In genomic region chr11:27719575-27719925, GRCh38 we compare ENCODE assay signal across 12 cellular contexts. TPM values are rescaled to one million over a fixed set of nuclear protein-coding genes. Genes with fewer than 3 reads are reported as not detected.
DNase-seq lines count a peak whose midpoint lies in the region; ATAC-seq and TF ChIP-seq lines count a peak whose summit lies in the region.
"Had no signal": no experiment of that assay in that cellular context is flagged by ENCODE, and none has a peak within 500 bp of the region (broad histone marks: within the 10 kb centered on the region; RNA-seq: fewer than 3 reads in every experiment).

No MANE protein-coding gene starts in this region.

- H4K91ac ChIP-seq in mesenchymal stem cell (ENCODE audit: low read length), result peak overlapping the region; percentile 96

- peak overlapping the region; percentile 46 for H2AFZ ChIP-seq in mesenchymal stem cell (ENCODE audit: low read depth, low read length)

- no peaks in the 10 kb centered on the region for H3K79me1 ChIP-seq in mesenchymal stem cell (replicated peaks; ENCODE audit: low read length, poor library complexity, severe bottlenecking)

- no peak overlapping the region for H2AK5ac ChIP-seq in mesenchymal stem cell (ENCODE audit: low read length, severe bottlenecking)

- H3K27me3 ChIP-seq in mesenchymal stem cell (ENCODE audit: control insufficient read depth in 1 of 2, insufficient read depth in 1 of 2, low read length in 2 of 2) (peaks cover 18 to 48% of the 10 kb centered on the region in 2 experiments), transverse colon (peaks cover 97% of the 10 kb centered on the region)

- H3K18ac ChIP-seq in mesenchymal stem cell (ENCODE audit: low read depth in 1 of 2, low read length in 2 of 2), result peak overlapping the region; percentile 96 to 98

- peak overlapping the region; percentile 100 for H3K4me2 ChIP-seq in mesenchymal stem cell (ENCODE audit: low read length, poor library complexity, severe bottlenecking)

- no peak for TF ChIP-seq POLR2A in transverse colon (IDR thresholded peaks at IDR 0.05)

- H3K4ac ChIP-seq in mesenchymal stem cell (ENCODE audit: low read depth in 1 of 2, low read length in 2 of 2), result peak overlapping the region; percentile 81 to 97

- H2BK5ac ChIP-seq in mesenchymal stem cell (ENCODE audit: low read depth, low read length, poor library complexity, severe bottlenecking), result peak overlapping the region; percentile 79

- ATAC-seq in sciatic nerve, result no peak
- ATAC-seq in left colon, result no peak

- TF ChIP-seq CTCF in cardiac fibroblast (IDR thresholded peaks at IDR 0.05; ENCODE audit: low read depth, low read length), result no peak
- no peak for TF ChIP-seq CTCF in transverse colon (IDR thresholded peaks at IDR 0.05)

- DNase-seq in NCI-H82 (lab: John Stamatoyannopoulos, UW) (peak; percentile 39), NCI-H82 treated with DMSO at 0.1 percent for 48 hours (lab: John Stamatoyannopoulos, UW; ENCODE audit: unreplicated experiment) (no peak), cardiac fibroblast (ENCODE audit: low read depth in 2 of 2) (no peak), mesenchymal stem cell (no peak), transverse colon (no peak), sciatic nerve (ENCODE audit: low spot score) (no peak), KG1 (lab: John Stamatoyannopoulos, UW) (no peak), left colon (no peak)
- DNase-seq: central memory CD4-positive, alpha-beta T cell; NCI-H1694 treated with DMSO at 0.1 percent for 48 hours; SHP77 treated with DMSO at 0.1 percent for 48 hours; spleen had no signal

- peak overlapping the region; percentile 98 for H2BK15ac ChIP-seq in mesenchymal stem cell (ENCODE audit: low read depth, poor library complexity, severe bottlenecking)

- H3K23ac ChIP-seq in mesenchymal stem cell (ENCODE audit: low read length in 2 of 2), result peak overlapping the region in 1 of 2 experiments; percentile 93

- H3K14ac ChIP-seq in mesenchymal stem cell (ENCODE audit: low read length in 2 of 2), result peak overlapping the region; percentile 86 to 88

- in situ Hi-C loops in transverse colon (cut with MboI; ENCODE audit: low pct_ligation_motif_present in 1 of 4, low pct_unique_long_range_greater_than_20kb in 1 of 4, low sequenced_read_pairs in 3 of 4), result loop anchor here in 3 of 4 donors (25.0 kb wide), 3 partner anchors 107 to 968 kb away; no protein-coding TSS in a partner anchor

- intact Hi-C loops in transverse colon (cut with DNase I; ENCODE audit: low total_unique reads), result no loop called here
- intact Hi-C loops in sciatic nerve (cut with DNase I), result no loop called here
- intact Hi-C loops in left colon (cut with DNase I, micrococcal nuclease), result no loop called here

- H4K8ac ChIP-seq in mesenchymal stem cell (ENCODE audit: low read length), result peak overlapping the region; percentile 98

- H3K4me3 ChIP-seq in cardiac fibroblast (replicated peaks in 1 of 2; ENCODE audit: low read depth in 2 of 2, low read length in 2 of 2) (peak overlapping the region; percentile 60 to 65), mesenchymal stem cell (ENCODE audit: insufficient read depth in 1 of 2, low read depth in 1 of 2, low read length in 2 of 2) (peak overlapping the region; percentile 69 to 88), transverse colon (peak overlapping the region in 3 of 4 donors; percentile 13 to 52 (median 25))

- H3K9ac ChIP-seq in mesenchymal stem cell (ENCODE audit: low read length), result peak overlapping the region; percentile 91

- H3K4me1 ChIP-seq in mesenchymal stem cell (ENCODE audit: control insufficient read depth, insufficient read depth, low read depth, low read length) (peaks cover 21% of the 10 kb centered on the region), transverse colon (peaks cover 14 to 31% (median 27%) of the 10 kb centered on the region in 4 donors)

- H2BK12ac ChIP-seq in mesenchymal stem cell (ENCODE audit: low read length in 2 of 2), result peak overlapping the region; percentile 83 to 93

- H2BK120ac ChIP-seq in mesenchymal stem cell (ENCODE audit: low read depth, low read length), result peak overlapping the region; percentile 85

- TF ChIP-seq EP300 in transverse colon (IDR thresholded peaks at IDR 0.05; ENCODE audit: low read depth), result no peak

- H3K27ac ChIP-seq in mesenchymal stem cell (ENCODE audit: low read length, poor library complexity, severe bottlenecking) (peak overlapping the region; percentile 86), transverse colon (no peak overlapping the region)
- H3K27ac ChIP-seq: spleen had no signal

- no peaks in the 10 kb centered on the region for H3K9me3 ChIP-seq in mesenchymal stem cell (ENCODE audit: control insufficient read depth, low read length)
- H3K9me3 ChIP-seq in transverse colon, result no peaks in the 10 kb centered on the region

- H3K36me3 ChIP-seq in mesenchymal stem cell (ENCODE audit: control insufficient read depth in 1 of 2, insufficient read depth in 2 of 2, low read depth in 1 of 2, low read length in 2 of 2) (no peaks in the 10 kb centered on the region), transverse colon (no peaks in the 10 kb centered on the region)
- H3K36me3 ChIP-seq: spleen had no signal

- WGBS in mesenchymal stem cell, result 0% methylated on average over 9 of the region's 12 CpGs
- 0 to 11% methylated on average over 2 to 11 of the region's 12 CpGs for WGBS in transverse colon (ENCODE audit: low coverage in 1 of 2), 2 donors

RNA-seq across cellular contexts. Expression of gene BDNF, which starts 19.3 kb away (rescaled TPM):
- polyA plus RNA-seq in mesenchymal stem cell (2013, experiment 1 of 2), result 38.5 TPM
- 40.6 TPM for polyA plus RNA-seq in mesenchymal stem cell (2013, experiment 2 of 2)
- total RNA-seq in transverse colon (under 1 TPM in 2 of 4 donors, not detected in 2; 0.14 to 0.64 TPM), sciatic nerve (0.18 TPM), left colon (under 1 TPM; 0.11 to 0.15 TPM)

Comparison
In these comparisons a context has a peak if more than half of its experiments do, and no peak if none do; other contexts are left out.
1. H3K4me3 ChIP-seq: peak in every context shown above with its lines; median percentile 78 in mesenchymal stem cell; 62 in cardiac fibroblast; 25 in transverse colon.